8 cellular contexts compared by ENCODE assay signal in the genomic region with DNA sequence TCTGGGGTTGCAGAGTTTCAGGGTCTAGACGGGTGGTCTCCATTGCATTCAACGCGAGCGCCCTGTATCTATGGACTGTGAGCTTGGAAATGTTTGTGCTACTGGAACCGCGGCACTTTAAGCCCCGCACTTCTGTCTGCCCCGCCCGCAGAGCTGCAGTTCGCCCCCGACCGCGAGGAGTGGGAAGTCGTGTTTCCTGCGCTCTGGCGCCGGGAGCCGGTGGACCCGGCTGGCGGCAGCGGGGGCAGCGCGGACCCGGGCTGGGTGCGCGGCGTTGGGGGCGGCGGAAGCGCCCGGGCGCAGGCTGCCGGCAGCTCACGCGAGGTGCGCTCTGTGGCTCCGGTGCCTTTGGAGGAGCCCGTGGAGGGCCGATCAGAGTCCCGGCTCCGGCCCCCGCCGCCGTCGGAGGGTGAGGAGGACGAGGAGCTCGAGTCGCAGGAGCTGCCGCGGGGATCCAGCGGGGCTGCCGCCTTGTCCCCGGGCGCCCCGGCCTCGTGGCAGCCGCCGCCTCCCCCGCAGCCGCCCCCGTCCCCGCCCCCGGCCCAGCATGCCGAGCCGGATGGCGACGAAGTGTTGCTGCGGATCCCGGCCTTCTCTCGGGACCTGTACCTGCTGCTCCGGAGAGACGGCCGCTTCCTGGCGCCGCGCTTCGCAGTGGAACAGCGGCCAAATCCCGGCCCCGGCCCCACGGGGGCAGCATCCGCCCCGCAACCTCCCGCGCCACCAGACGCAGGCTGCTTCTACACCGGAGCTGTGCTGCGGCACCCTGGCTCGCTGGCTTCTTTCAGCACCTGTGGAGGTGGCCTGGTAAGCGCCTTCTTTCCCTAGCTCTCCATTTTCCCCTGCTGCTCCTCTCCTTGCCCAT. TPM values are rescaled to one million over a fixed set of nuclear protein-coding genes. Genes with fewer than 3 reads are reported as not detected.
DNase-seq lines count a peak whose midpoint lies in the region; ATAC-seq and TF ChIP-seq lines count a peak whose summit lies in the region.

No MANE protein-coding gene starts in this region.

- ATAC-seq in GM19351 (IDR thresholded peaks at IDR 0.05; ENCODE audit: unreplicated experiment), result peak; percentile 63

- intact Hi-C loops in stomach (cut with DNase I; ENCODE audit: low total_unique reads), result no loop called here

- CTCF ChIA-PET in AG04450 (lab: Charles Lee), result interaction anchor here (0.5 to 1.0 kb wide), 2 partner anchors 41 to 307 kb away, joined by 3 to 6 read pairs; no protein-coding TSS in a partner anchor

- peaks cover 11 to 26% (median 25%) of the 10 kb centered on the region in 4 donors for H3K4me1 ChIP-seq in stomach

- H3K36me3 ChIP-seq in MG63 (no peaks in the 10 kb centered on the region), brain microvascular endothelial cell (replicated peaks) (no peaks in the 10 kb centered on the region), kidney epithelial cell (ENCODE audit: control insufficient read depth, insufficient read depth, low read length) (no peaks in the 10 kb centered on the region), stomach (no peaks in the 10 kb centered on the region)

- POLR2A ChIA-PET in AG04450 (lab: Yijun Ruan, JAX), result no interaction called here

- peaks cover 30% of the 10 kb centered on the region for H3K27me3 ChIP-seq in AG04450 (ENCODE audit: control insufficient read depth, insufficient read depth, low read length)
- no peaks in the 10 kb centered on the region for H3K27me3 ChIP-seq in MG63
- peaks cover 24% of the 10 kb centered on the region for H3K27me3 ChIP-seq in brain microvascular endothelial cell (replicated peaks)
- peaks cover 4% of the 10 kb centered on the region for H3K27me3 ChIP-seq in kidney epithelial cell (ENCODE audit: control insufficient read depth, insufficient read depth, low read length)
- H3K27me3 ChIP-seq in stomach, result peaks cover 0 to 45% (median 30%) of the 10 kb centered on the region in 3 donors

- TF ChIP-seq CTCF in AG04450 (IDR thresholded peaks at IDR 0.05; ENCODE audit: low read depth, low read length), result 0 out of 2 replicates have a peak, but pooled peaks have one; percentile 5
- TF ChIP-seq CTCF in brain microvascular endothelial cell (IDR thresholded peaks at IDR 0.05; ENCODE audit: low read depth, low read length, missing control alignments), result peak; percentile 34
- peak; percentile 50 for TF ChIP-seq CTCF in kidney epithelial cell (IDR thresholded peaks at IDR 0.05; ENCODE audit: insufficient read depth, low read length, poor library complexity, severe bottlenecking)
- peak in 3 of 7 experiments; percentile 13 to 25 (median 18) for TF ChIP-seq CTCF in stomach (IDR thresholded peaks at IDR 0.05)

- H3K9me3 ChIP-seq in AG04450 (ENCODE audit: control insufficient read depth, insufficient read depth, low read length) (no peaks in the 10 kb centered on the region), MG63 (no peaks in the 10 kb centered on the region), stomach (no peaks in the 10 kb centered on the region)

- no peak for TF ChIP-seq EP300 in stomach (IDR thresholded peaks at IDR 0.05)

- 1 to 2% (median 1%) methylated on average over 27 to 90 of the region's 90 CpGs for WGBS in stomach, 5 donors

- H3K4me3 ChIP-seq in AG04450 (ENCODE audit: low read depth, low read length), result peak overlapping the region; percentile 31
- H3K4me3 ChIP-seq in MG63, result peak overlapping the region; percentile 52
- H3K4me3 ChIP-seq in brain microvascular endothelial cell (ENCODE audit: low read depth, low read length), result peak overlapping the region; percentile 56
- H3K4me3 ChIP-seq in kidney epithelial cell (ENCODE audit: low read depth, low read length), result peak overlapping the region; percentile 53
- peak overlapping the region; percentile 36 to 65 (median 50) for H3K4me3 ChIP-seq in stomach

- in situ Hi-C loops in brain microvascular endothelial cell (cut with HindIII; ENCODE audit: low pct_ligation_motif_present, low sequenced_read_pairs), result no loop called here

- TF ChIP-seq POLR2A in stomach (IDR thresholded peaks at IDR 0.05), result no peak

- DNase-seq in AG04450 (ENCODE audit: low read depth, low spot score), result no peak
- peak; percentile 67 for DNase-seq in MG63
- no peak for DNase-seq in brain microvascular endothelial cell
- DNase-seq in kidney epithelial cell (ENCODE audit: low read depth), result no peak
- DNase-seq in stomach, result peak; percentile 51
- DNase-seq in SHP77 (lab: John Stamatoyannopoulos, UW), result no peak
- no peak for DNase-seq in stimulated activated CD4-positive, alpha-beta T cell treated with anti-CD3 and anti-CD28 coated beads, Interleukin-4, amount 100 ng/mL, for 24 hours

- H3K27ac ChIP-seq in AG04450 (ENCODE audit: low read depth, low read length), result no peak overlapping the region
- no peak overlapping the region for H3K27ac ChIP-seq in brain microvascular endothelial cell
- no peak overlapping the region for H3K27ac ChIP-seq in stomach

RNA-seq across cellular contexts. Expression of a gene that starts 1.1 kb away (rescaled TPM):
- polyA plus RNA-seq in AG04450 (2011; rRNA removed) (0.02 and 0.09 TPM in 2 replicates), stomach (under 1 TPM in 1 of 3 donors, not detected in 2; 0.05 TPM)
- polyA minus RNA-seq in AG04450 (2011; rRNA and poly(A)+ RNA removed), result 0.05 TPM in 1 of 2 replicates, not detected in the other
- 0.20 and 1.7 TPM in 2 replicates for total RNA-seq in MG63 (2014; rRNA removed; shearing (Covaris generic); ENCODE audit: low replicate concordance)
- total RNA-seq in kidney epithelial cell (0.21 and 0.75 TPM in 2 replicates), stomach (10 to 100 TPM in 1 of 5 donors, 1 to 10 TPM in 1, under 1 TPM in 1, not detected in 2; 0.58 to 18.0 (median 1.2) TPM)

Comparison
In these comparisons a context has a peak if more than half of its experiments do, and no peak if none do; other contexts are left out.
1. DNase-seq: peak in MG63 (single experiment) and stomach (single experiment); none in AG04450 (single experiment), brain microvascular endothelial cell (single experiment), kidney epithelial cell (single experiment), SHP77 (0 of 2) and stimulated activated CD4-positive, alpha-beta T cell treated with anti-CD3 and anti-CD28 coated beads, Interleukin-4, amount 100 ng/mL, for 24 hours (single experiment).
2. Peak in every context shown above with its lines, with median percentiles within 50 percentile points of each other: H3K4me3 ChIP-seq.